11 cellular contexts compared by ENCODE assay signal in the genomic region with DNA sequence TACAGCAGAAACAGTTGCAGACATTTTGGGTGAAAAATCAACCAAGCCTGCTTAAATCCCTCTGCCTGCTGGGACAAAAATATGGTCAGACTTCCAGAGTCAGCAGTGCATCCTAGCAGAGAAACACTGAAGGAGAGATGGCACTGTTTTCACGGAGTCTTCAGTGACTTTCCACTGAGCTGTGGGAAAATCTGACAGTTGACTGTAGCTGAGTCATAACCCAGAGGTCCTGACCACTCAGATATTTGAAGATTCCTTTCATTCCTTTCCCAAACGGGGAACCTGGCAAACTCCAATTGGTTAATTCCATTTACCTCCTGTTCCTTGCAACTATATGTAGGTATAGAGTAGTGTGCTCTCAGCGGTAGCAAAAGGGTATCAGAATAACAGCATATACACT. TPM values are rescaled to one million over a fixed set of nuclear protein-coding genes. Genes with fewer than 3 reads are reported as not detected.
DNase-seq lines count a peak whose midpoint lies in the region; ATAC-seq and TF ChIP-seq lines count a peak whose summit lies in the region.
"Had no signal": no experiment of that assay in that cellular context is flagged by ENCODE, and none has a peak within 500 bp of the region (broad histone marks: within the 10 kb centered on the region; RNA-seq: fewer than 3 reads in every experiment).

No MANE protein-coding gene starts in this region.

- no peak for TF ChIP-seq CTCF in coronary artery (IDR thresholded peaks at IDR 0.05)

- WGBS in mesodermal cell (ENCODE audit: insufficient coverage in 2 of 2), 2 experiments, result 8 to 15% methylated on average over 1 of the region's 3 CpGs

- ATAC-seq in HG02678 (IDR thresholded peaks at IDR 0.05; ENCODE audit: unreplicated experiment), result no peak

- H3K27ac ChIP-seq in coronary artery (peak overlapping the region; percentile 48 to 79), mesodermal cell (ENCODE audit: low read depth, low read length, severe bottlenecking) (peak overlapping the region; percentile 94)

- peaks cover 17% of the 10 kb centered on the region for H3K4me1 ChIP-seq in mesodermal cell (ENCODE audit: control insufficient read depth, insufficient read depth, low read length, poor library complexity, severe bottlenecking)

- DNase-seq in AG20443 (ENCODE audit: low spot score), result peak; percentile 86
- DNase-seq in LoVo (ENCODE audit: low spot score), result peak; percentile 30
- no peak for DNase-seq in coronary artery (ENCODE audit: low spot score)
- DNase-seq in occipital lobe (lab: John Stamatoyannopoulos, UW), result no peak
- DNase-seq in activated T-cell treated with anti-CD3 and anti-CD28 coated beads for 4 hours, result no peak
- no peak for DNase-seq in NCI-H2081 (lab: John Stamatoyannopoulos, UW)
- DNase-seq: activated CD4-positive, alpha-beta T cell treated with anti-CD3 and anti-CD28 coated beads, Interleukin-2, amount 50 U/mL, for 1 hour; posterior cingulate gyrus had no signal

- no peaks in the 10 kb centered on the region for H3K9me3 ChIP-seq in mesodermal cell (ENCODE audit: control insufficient read depth, low read length)
- H3K9me3 ChIP-seq: adrenal gland had no signal

- H3K4me3 ChIP-seq in coronary artery (no peak overlapping the region), mesodermal cell (ENCODE audit: extremely low read depth, insufficient read depth, low read length, poor library complexity, severe bottlenecking) (no peak overlapping the region)
- H3K4me3 ChIP-seq: adrenal gland had no signal

- H3K36me3 ChIP-seq in mesodermal cell (ENCODE audit: control insufficient read depth, insufficient read depth, low read length), result no peaks in the 10 kb centered on the region
- H3K36me3 ChIP-seq: adrenal gland had no signal

RNA-seq across cellular contexts. Expression of gene UPB1, which starts 20.9 kb away (rescaled TPM):
- polyA plus RNA-seq in mesodermal cell (2013, experiment 1 of 2), result 0.29 TPM
- polyA plus RNA-seq in mesodermal cell (2013, experiment 2 of 2), result 0.15 TPM
- not detected for total RNA-seq in occipital lobe

RNA-seq across cellular contexts. Expression of gene ADORA2A, which starts 46.8 kb away (rescaled TPM):
- 5.9 TPM for polyA plus RNA-seq in mesodermal cell (2013, experiment 1 of 2)
- polyA plus RNA-seq in mesodermal cell (2013, experiment 2 of 2), result 4.5 TPM
- total RNA-seq in occipital lobe, result 8.0 TPM

Comparison
In these comparisons a context has a peak if more than half of its experiments do, and no peak if none do; other contexts are left out.
1. DNase-seq: peak in AG20443 (single experiment) and LoVo (single experiment); none in coronary artery (single experiment), occipital lobe (single experiment), activated T-cell treated with anti-CD3 and anti-CD28 coated beads for 4 hours (single experiment) and NCI-H2081 (0 of 2).